20 cellular contexts compared by ENCODE assay signal in genomic region chr5:10232386-10232785, GRCh38. TPM values are rescaled to one million over a fixed set of nuclear protein-coding genes. Genes with fewer than 3 reads are reported as not detected.
DNase-seq lines count a peak whose midpoint lies in the region; ATAC-seq, FAIRE-seq and TF ChIP-seq lines count a peak whose summit lies in the region.
"Had no signal": no experiment of that assay in that cellular context is flagged by ENCODE, and none has a peak within 500 bp of the region (broad histone marks: within the 10 kb centered on the region; RNA-seq: fewer than 3 reads in every experiment).

No MANE protein-coding gene starts in this region.

- H3K4me2 ChIP-seq in IMR-90 (ENCODE audit: low read depth, low read length) (no peak overlapping the region), H1 (ENCODE audit: insufficient read depth in 1 of 2, low read depth in 2 of 2, low read length in 2 of 2) (no peak overlapping the region), osteoblast (ENCODE audit: insufficient read depth, low read length) (no peak overlapping the region), mesendoderm (ENCODE audit: low read length) (no peak overlapping the region)

- H2BK120ac ChIP-seq in IMR-90 (ENCODE audit: low read depth, low read length) (peak overlapping the region; percentile 93), H1 (replicated peaks; ENCODE audit: low read depth, low read length) (no peak overlapping the region), mesendoderm (ENCODE audit: low read depth, low read length) (no peak overlapping the region)

- no peak overlapping the region for H3K14ac ChIP-seq in IMR-90 (replicated peaks; ENCODE audit: low read depth, low read length)
- H3K14ac ChIP-seq in H1 (ENCODE audit: insufficient read length), result no peak overlapping the region

- no peak overlapping the region for H3K56ac ChIP-seq in IMR-90 (ENCODE audit: extremely low read depth, insufficient read depth, low read length)
- no peak overlapping the region for H3K56ac ChIP-seq in H1 (replicated peaks; ENCODE audit: insufficient read length, low read depth, low read length)
- no peak overlapping the region for H3K56ac ChIP-seq in mesendoderm (ENCODE audit: low read length)

- 98% methylated on average over 8 of the region's 9 CpGs; no CpG with 5 or more reads in 1 of the 2 experiments for WGBS in IMR-90 (ENCODE audit: extremely low coverage in 2 of 2, insufficient read length in 1 of 2), 2 experiments
- 94% methylated on average over 9 of the region's 9 CpGs; no CpG with 5 or more reads in 1 of the 2 experiments for WGBS in H1 (ENCODE audit: extremely low coverage in 1 of 2, insufficient coverage in 1 of 2, insufficient read length in 1 of 2, insufficient replicate concordance in 2 of 2, low coverage in 1 of 2, low lambda C conversion rate in 2 of 2, missing lambda C conversion rate in 1 of 2), 2 experiments
- no CpG with 5 or more reads among the region's 9 CpGs for WGBS in mesendoderm (ENCODE audit: extremely low coverage, insufficient coverage, low lambda C conversion rate)

- TF ChIP-seq CTCF in IMR-90 (conservative IDR thresholded peaks at IDR 0.05; ENCODE audit: low read depth, low read length), result no peak
- no peak for TF ChIP-seq CTCF in H1 (IDR thresholded peaks at IDR 0.05; ENCODE audit: control extremely low read depth in 1 of 3, insufficient read depth in 1 of 3, low read depth in 1 of 3, low read length in 3 of 3)
- no peak for TF ChIP-seq CTCF in osteoblast (IDR thresholded peaks at IDR 0.05; ENCODE audit: extremely low read depth, low read depth, low read length)
- TF ChIP-seq CTCF in RWPE1 (conservative IDR thresholded peaks at IDR 0.05; ENCODE audit: low read depth), result no peak

- no peak for TF ChIP-seq EP300 in H1 (IDR thresholded peaks at IDR 0.05; ENCODE audit: borderline replicate concordance in 1 of 2, low read depth in 2 of 2, low read length in 2 of 2)

- FAIRE-seq in H1 (lab: Jason Lieb, UNC), result no peak
- FAIRE-seq: GM12878, GM19239, HTR-8/SVneo had no signal

- H2AK5ac ChIP-seq in IMR-90 (ENCODE audit: low read depth, low read length) (peak overlapping the region; percentile 80), H1 (ENCODE audit: low read depth, low read length) (no peak overlapping the region), mesendoderm (ENCODE audit: low read length) (no peak overlapping the region)

- peaks cover 17 to 24% of the 10 kb centered on the region in 2 experiments; a peak in 3 of 4 replicates for H3K79me1 ChIP-seq in IMR-90 (ENCODE audit: low read depth in 1 of 2, low read length in 2 of 2)
- no peaks in the 10 kb centered on the region for H3K79me1 ChIP-seq in H1 (ENCODE audit: low read depth, low read length)
- no peaks in the 10 kb centered on the region for H3K79me1 ChIP-seq in mesendoderm (ENCODE audit: low read length)

- dilution Hi-C loops in IMR-90 (cut with HindIII; ENCODE audit: low sequenced_read_pairs, unreplicated experiment), result no loop called here

- no peak for ATAC-seq in IMR-90 (ENCODE audit: low read depth)
- ATAC-seq: GM12878 had no signal

- H3K79me2 ChIP-seq in H1 (ENCODE audit: control insufficient read depth in 1 of 2, insufficient read depth in 2 of 2, low read length in 2 of 2), result no peaks in the 10 kb centered on the region
- H3K79me2 ChIP-seq in osteoblast (ENCODE audit: insufficient read depth, low read length), result no peaks in the 10 kb centered on the region
- no peaks in the 10 kb centered on the region for H3K79me2 ChIP-seq in mesendoderm (ENCODE audit: control insufficient read depth, insufficient read depth, low read length)

- in situ Hi-C loops in IMR-90 (cut with MboI; ENCODE audit: low sequenced_read_pairs), result loop anchor here (10.0 kb wide), 1 partner anchor 458 kb away; no protein-coding TSS in a partner anchor

- H4K20me1 ChIP-seq in IMR-90 (ENCODE audit: insufficient read depth, low read length) (no peaks in the 10 kb centered on the region), H1 (replicated peaks in 1 of 2; ENCODE audit: control insufficient read depth in 1 of 2, insufficient read depth in 2 of 2, low read length in 2 of 2) (no peaks in the 10 kb centered on the region), osteoblast (ENCODE audit: insufficient read depth, low read length) (no peaks in the 10 kb centered on the region)

- H4K5ac ChIP-seq in IMR-90 (ENCODE audit: low read depth, low read length) (peak overlapping the region; percentile 88; the same call in 1 of the 2 replicates), H1 (ENCODE audit: insufficient read length, low read depth, low read length) (no peak overlapping the region), mesendoderm (ENCODE audit: low read length) (no peak overlapping the region)

- H3K9ac ChIP-seq in IMR-90 (ENCODE audit: low read depth, low read length) (no peak overlapping the region), H1 (replicated peaks in 1 of 4; ENCODE audit: extremely low read depth in 1 of 4, low read depth in 3 of 4, low read length in 3 of 4) (no peak overlapping the region), mesendoderm (ENCODE audit: low read length) (no peak overlapping the region)

- peaks cover 14% of the 10 kb centered on the region for H3K4me1 ChIP-seq in IMR-90 (ENCODE audit: control insufficient read depth, insufficient read depth, low read length)
- H3K4me1 ChIP-seq in H1 (replicated peaks in 1 of 4; ENCODE audit: control insufficient read depth in 3 of 4, insufficient read depth in 4 of 4, low read length in 3 of 4), result no peaks in the 10 kb centered on the region
- peaks cover 55% of the 10 kb centered on the region for H3K4me1 ChIP-seq in osteoblast (ENCODE audit: insufficient read depth, low read length)
- no peaks in the 10 kb centered on the region for H3K4me1 ChIP-seq in mesendoderm (ENCODE audit: control insufficient read depth, low read depth, low read length)
- H3K4me1 ChIP-seq: BE2C had no signal

- no peaks in the 10 kb centered on the region for H3K36me3 ChIP-seq in IMR-90 (ENCODE audit: control insufficient read depth, insufficient read depth, low read length)
- H3K36me3 ChIP-seq in H1 (ENCODE audit: control insufficient read depth in 2 of 4, insufficient read depth in 4 of 4, low read length in 3 of 4), result peaks cover 0 to 5% (median 0%) of the 10 kb centered on the region in 4 experiments; a peak in 2 of 8 replicates
- H3K36me3 ChIP-seq in osteoblast (ENCODE audit: insufficient read depth, low read length), result peaks cover 5% of the 10 kb centered on the region
- H3K36me3 ChIP-seq in mesendoderm (ENCODE audit: control insufficient read depth, insufficient read depth, low read length), result no peaks in the 10 kb centered on the region

- H2AFZ ChIP-seq in IMR-90 (replicated peaks; ENCODE audit: low read length, poor library complexity) (peak overlapping the region; percentile 78), H1 (ENCODE audit: low read length) (no peak overlapping the region), osteoblast (ENCODE audit: low read length) (no peak overlapping the region)

- DNase-seq in IMR-90 (no peak), H1 (ENCODE audit: low read depth in 1 of 2, low spot score in 2 of 2) (no peak), osteoblast (ENCODE audit: insufficient read length, low spot score, missing footprints) (no peak), NCI-H748 treated with DMSO at 0.1 percent for 48 hours (lab: John Stamatoyannopoulos, UW) (no peak), RWPE1 (ENCODE audit: low spot score) (no peak), mesendoderm (no peak)
- DNase-seq: ACHN; BE2C; C1 segment of cervical spinal cord; CD4-positive, CD25-positive, alpha-beta regulatory T cell; CD8-positive, alpha-beta memory T cell; COR-L47; DMS 273 treated with DMSO at 0.1 percent for 48 hours; DMS53; DND-41; EL; HCEC 1CT had no signal

- H3K9me1 ChIP-seq in IMR-90 (ENCODE audit: insufficient read depth, low read length), result peaks cover 19% of the 10 kb centered on the region

- CTCF ChIA-PET in IMR-90 (lab: Yijun Ruan, JAX) (interaction anchor here (0.9 to 1.1 kb wide), 3 partner anchors 16 to 79 kb away, joined by 3 to 4 read pairs (median 3); no protein-coding TSS in a partner anchor), H1 (lab: Charles Lee; ENCODE audit: partially characterized antibody) (interaction anchor here (0.7 to 2.2 kb wide), 7 partner anchors 11 to 202 kb away, joined by 3 to 8 read pairs (median 5); no protein-coding TSS in a partner anchor), RWPE1 (lab: Yijun Ruan, JAX) (no interaction called here)

- POLR2A ChIA-PET in IMR-90 (lab: Charles Lee; ENCODE audit: unreplicated experiment) (no interaction called here), H1 (lab: Charles Lee; ENCODE audit: partially characterized antibody) (interaction anchor here (0.9 to 2.3 kb wide), 4 partner anchors 9 to 18 kb away, joined by 3 to 10 read pairs (median 4); partner anchors contain the start of genes ATPSCKMT and CCT5), RWPE1 (lab: Yijun Ruan, JAX; ENCODE audit: low non-redundant PET) (no interaction called here)

- H3K4ac ChIP-seq in IMR-90 (ENCODE audit: low read depth, low read length) (peak overlapping the region; percentile 96), H1 (replicated peaks; ENCODE audit: insufficient read length, low read depth, low read length) (no peak overlapping the region), mesendoderm (ENCODE audit: low read depth, low read length) (no peak overlapping the region)

- H2BK15ac ChIP-seq in IMR-90 (ENCODE audit: low read depth, low read length), result peak overlapping the region; percentile 26; the same call in 2 of the 3 replicates
- no peak overlapping the region for H2BK15ac ChIP-seq in H1 (ENCODE audit: low read length)
- no peak overlapping the region for H2BK15ac ChIP-seq in mesendoderm (replicated peaks; ENCODE audit: low read depth)

- H4K8ac ChIP-seq in IMR-90 (ENCODE audit: low read depth in 2 of 2, low read length in 2 of 2), result peak overlapping the region; percentile 55 to 92; a peak in 2 of 4 replicates
- no peak overlapping the region for H4K8ac ChIP-seq in H1 (ENCODE audit: extremely low read depth, insufficient read depth, low read length)
- no peak overlapping the region for H4K8ac ChIP-seq in mesendoderm (ENCODE audit: low read depth, low read length)

- no peaks in the 10 kb centered on the region for H3K27me3 ChIP-seq in IMR-90 (ENCODE audit: control insufficient read depth, insufficient read depth, low read length)
- no peaks in the 10 kb centered on the region for H3K27me3 ChIP-seq in H1 (replicated peaks in 1 of 4; ENCODE audit: control insufficient read depth in 3 of 4, extremely low read depth in 1 of 4, insufficient read depth in 3 of 4, low read length in 3 of 4)
- H3K27me3 ChIP-seq in osteoblast (ENCODE audit: insufficient read depth, low read length), result no peaks in the 10 kb centered on the region
- no peaks in the 10 kb centered on the region for H3K27me3 ChIP-seq in mesendoderm (ENCODE audit: insufficient read depth, low read length, poor library complexity)
- H3K27me3 ChIP-seq: BE2C had no signal

- TF ChIP-seq RAD21 in IMR-90 (IDR thresholded peaks at IDR 0.05; ENCODE audit: low read length), result no peak
- no peak for TF ChIP-seq RAD21 in H1 (IDR thresholded peaks at IDR 0.05 in 1 of 2, conservative IDR thresholded peaks at IDR 0.05 in 1 of 2; ENCODE audit: low read depth in 2 of 2, low read length in 2 of 2)

- intact Hi-C loops in IMR-90 (cut with micrococcal nuclease), result loop anchor here (5.0 kb wide), 1 partner anchor 685 kb away; the partner anchor contains the start of gene SEMA5A

- H2BK20ac ChIP-seq in IMR-90 (ENCODE audit: low read depth, low read length) (peak overlapping the region; percentile 91; the same call in 1 of the 2 replicates), H1 (ENCODE audit: low read length) (no peak overlapping the region)

- no peak for TF ChIP-seq POLR2A in IMR-90 (IDR thresholded peaks at IDR 0.05; ENCODE audit: low read depth, low read length)
- no peak for TF ChIP-seq POLR2A in H1 (IDR thresholded peaks at IDR 0.05; ENCODE audit: control extremely low read depth in 1 of 2, low read depth in 2 of 2, low read length in 2 of 2)

- H4K91ac ChIP-seq in IMR-90 (ENCODE audit: insufficient read depth, low read depth, low read length), result peak overlapping the region; percentile 89
- peak overlapping the region; percentile 26 for H4K91ac ChIP-seq in H1 (replicated peaks; ENCODE audit: insufficient read length, low read length)

- no peak overlapping the region for H2BK12ac ChIP-seq in H1 (ENCODE audit: low read depth, low read length)

- no peaks in the 10 kb centered on the region for H3K9me3 ChIP-seq in IMR-90 (ENCODE audit: control insufficient read depth, insufficient read depth, low read length)
- no peaks in the 10 kb centered on the region for H3K9me3 ChIP-seq in H1 (ENCODE audit: insufficient read depth in 2 of 2, low read depth in 1 of 2, low read length in 1 of 2)
- H3K9me3 ChIP-seq in osteoblast (ENCODE audit: low read depth, low read length), result no peaks in the 10 kb centered on the region
- H3K9me3 ChIP-seq: BE2C had no signal

- H3K18ac ChIP-seq in IMR-90 (ENCODE audit: low read depth, low read length) (no peak overlapping the region), H1 (ENCODE audit: extremely low read depth, low read length) (no peak overlapping the region), mesendoderm (ENCODE audit: low read length) (no peak overlapping the region)

- no TSS peak for BruUV-seq in IMR-90 (replicated peaks; lab: Mats Ljungman, UMichigan)

- no peak overlapping the region for H3K23ac ChIP-seq in IMR-90 (ENCODE audit: low read depth, low read length)
- no peak overlapping the region for H3K23ac ChIP-seq in H1 (ENCODE audit: insufficient read length)
- H3K23ac ChIP-seq in mesendoderm (ENCODE audit: low read length), result no peak overlapping the region

- H2BK5ac ChIP-seq in IMR-90 (ENCODE audit: low read depth, low read length, poor library complexity, severe bottlenecking), result peak overlapping the region; percentile 95
- H2BK5ac ChIP-seq in H1 (ENCODE audit: low read depth, low read length), result no peak overlapping the region
- H2BK5ac ChIP-seq in mesendoderm (ENCODE audit: low read length), result no peak overlapping the region

- H2AK9ac ChIP-seq in IMR-90 (replicated peaks; ENCODE audit: low read depth, low read length, poor library complexity), result peak overlapping the region; percentile 67

- H3K4me3 ChIP-seq in IMR-90 (ENCODE audit: insufficient read depth, low read depth, low read length) (no peak overlapping the region), H1 (ENCODE audit: extremely low read depth in 1 of 4, insufficient read depth in 2 of 4, low read depth in 3 of 4, low read length in 4 of 4) (no peak overlapping the region), osteoblast (ENCODE audit: insufficient read depth, low read length) (no peak overlapping the region), mesendoderm (ENCODE audit: low read length) (no peak overlapping the region)
- H3K4me3 ChIP-seq: GM12878 had no signal

- H3K27ac ChIP-seq in IMR-90 (ENCODE audit: insufficient read depth, low read length), result no peak overlapping the region
- no peak overlapping the region for H3K27ac ChIP-seq in H1 (ENCODE audit: low read depth, low read length)
- peak overlapping the region; percentile 92 for H3K27ac ChIP-seq in osteoblast (ENCODE audit: low read depth, low read length)
- H3K27ac ChIP-seq in RWPE1, result no peak overlapping the region
- no peak overlapping the region for H3K27ac ChIP-seq in mesendoderm (ENCODE audit: low read depth, low read length)

- no peaks in the 10 kb centered on the region for H3K23me2 ChIP-seq in H1 (ENCODE audit: low read depth, low read length)

RNA-seq across cellular contexts. Expression of gene ATPSCKMT, which starts 17.3 kb away (rescaled TPM):
- 33.9 and 65.8 TPM in 2 replicates for total RNA-seq in IMR-90 (2012; rRNA removed)
- polyA plus RNA-seq in IMR-90 (2012; rRNA removed), result 17.3 and 29.8 TPM in 2 replicates
- polyA plus RNA-seq in IMR-90 (2012; cell fraction: cytosol; rRNA removed), result 6.3 and 13.7 TPM in 2 replicates
- polyA plus RNA-seq in IMR-90 (2012; cell fraction: nucleus; rRNA removed; ENCODE audit: low replicate concordance), result 7.8 and 33.3 TPM in 2 replicates
- 14.2 and 15.2 TPM in 2 replicates for total RNA-seq in H1 (2021; fragmentation: NEBNext Ultra II Directional; extraction: Animal tissue kit (Norgen Biotek cat#: 25700))
- 6.2 and 7.5 TPM in 2 replicates for polyA plus RNA-seq in H1 (2011; rRNA removed)
- 14.2 TPM for polyA plus RNA-seq in H1 (2011; cell fraction: cytosol; rRNA removed)
- 6.4 TPM for polyA plus RNA-seq in H1 (2011; cell fraction: nucleus; rRNA removed)
- 8.5 to 11.9 TPM (median 10.1 TPM) in 4 replicates for polyA plus RNA-seq in H1 (2012, experiment 1 of 2)
- 0.98 TPM for polyA plus RNA-seq in H1 (2012, experiment 2 of 2)
- 9.4 TPM for polyA plus RNA-seq in H1 (2013, experiment 1 of 2)
- 10.0 TPM for polyA plus RNA-seq in H1 (2013, experiment 2 of 2)
- polyA minus RNA-seq in H1 (2011; rRNA and poly(A)+ RNA removed), result 14.2 and 21.9 TPM in 2 replicates
- 7.3 TPM for polyA minus RNA-seq in H1 (2011; cell fraction: cytosol; rRNA and poly(A)+ RNA removed)
- 22.4 TPM for polyA minus RNA-seq in H1 (2011; cell fraction: nucleus; rRNA and poly(A)+ RNA removed)
- 18.3 and 23.2 TPM in 2 replicates for total RNA-seq in osteoblast
- polyA plus RNA-seq in mesendoderm (2013, experiment 1 of 2), result 10.8 TPM
- polyA plus RNA-seq in mesendoderm (2013, experiment 2 of 2), result 10.6 TPM

RNA-seq across cellular contexts. Expression of gene CCT5, which starts 17.7 kb away (rescaled TPM):
- 481 and 875 TPM in 2 replicates for total RNA-seq in IMR-90 (2012; rRNA removed)
- 308 and 358 TPM in 2 replicates for polyA plus RNA-seq in IMR-90 (2012; rRNA removed)
- 108 and 177 TPM in 2 replicates for polyA plus RNA-seq in IMR-90 (2012; cell fraction: cytosol; rRNA removed)
- polyA plus RNA-seq in IMR-90 (2012; cell fraction: nucleus; rRNA removed; ENCODE audit: low replicate concordance), result 87.7 and 227 TPM in 2 replicates
- 509 and 549 TPM in 2 replicates for total RNA-seq in H1 (2021; fragmentation: NEBNext Ultra II Directional; extraction: Animal tissue kit (Norgen Biotek cat#: 25700))
- polyA plus RNA-seq in H1 (2011; rRNA removed), result 289 and 425 TPM in 2 replicates
- 641 TPM for polyA plus RNA-seq in H1 (2011; cell fraction: cytosol; rRNA removed)
- 306 TPM for polyA plus RNA-seq in H1 (2011; cell fraction: nucleus; rRNA removed)
- polyA plus RNA-seq in H1 (2012, experiment 1 of 2), result 656 to 704 TPM (median 681 TPM) in 4 replicates
- polyA plus RNA-seq in H1 (2012, experiment 2 of 2), result 59.9 TPM
- 272 TPM for polyA plus RNA-seq in H1 (2013, experiment 1 of 2)
- 276 TPM for polyA plus RNA-seq in H1 (2013, experiment 2 of 2)
- polyA minus RNA-seq in H1 (2011; rRNA and poly(A)+ RNA removed), result 818 and 1,012 TPM in 2 replicates
- 353 TPM for polyA minus RNA-seq in H1 (2011; cell fraction: cytosol; rRNA and poly(A)+ RNA removed)
- 297 TPM for polyA minus RNA-seq in H1 (2011; cell fraction: nucleus; rRNA and poly(A)+ RNA removed)
- 237 and 238 TPM in 2 replicates for total RNA-seq in osteoblast
- polyA plus RNA-seq in mesendoderm (2013, experiment 1 of 2), result 405 TPM
- polyA plus RNA-seq in mesendoderm (2013, experiment 2 of 2), result 399 TPM

Comparison
In these comparisons a context has a peak if more than half of its experiments do, and no peak if none do; other contexts are left out.
1. H4K8ac ChIP-seq: peak in IMR-90 (2 of 2); none in H1 (single experiment) and mesendoderm (single experiment).